In genomic region chr1:33364578-33364945, GRCh38 we compare ENCODE assay signal across 10 cellular contexts. TPM values are rescaled to one million over a fixed set of nuclear protein-coding genes. Genes with fewer than 3 reads are reported as not detected.
DNase-seq lines count a peak whose midpoint lies in the region; ATAC-seq and TF ChIP-seq lines count a peak whose summit lies in the region.
"Had no signal": no experiment of that assay in that cellular context is flagged by ENCODE, and none has a peak within 500 bp of the region (broad histone marks: within the 10 kb centered on the region; RNA-seq: fewer than 3 reads in every experiment).

No MANE protein-coding gene starts in this region.

- CTCF ChIA-PET in CD4-positive, alpha-beta T cell (lab: Charles Lee) = interaction anchor here (2.3 kb wide), 1 partner anchor 69 kb away, joined by 6 read pairs; no protein-coding TSS in a partner anchor

- TF ChIP-seq CTCF in cardiac muscle cell (IDR thresholded peaks at IDR 0.05; ENCODE audit: low read depth, low read length) (no peak), nephron (IDR thresholded peaks at IDR 0.05; ENCODE audit: unreplicated experiment in 3 of 3) (no peak), upper lobe of left lung (IDR thresholded peaks at IDR 0.05) (no peak)
- no peak for TF ChIP-seq CTCF in CD4-positive, alpha-beta T cell (IDR thresholded peaks at IDR 0.05)

- H3K27ac ChIP-seq in cardiac muscle cell = peak overlapping the region; percentile 94
- H3K27ac ChIP-seq in cingulate gyrus (ENCODE audit: low read depth, low read length) = peak overlapping the region; percentile 95
- H3K27ac ChIP-seq in upper lobe of left lung = peak overlapping the region; percentile 45 to 76 (median 64)
- no peak overlapping the region for H3K27ac ChIP-seq in CD4-positive, alpha-beta T cell (ENCODE audit: low read depth, low read length)

- ATAC-seq in left ventricle myocardium superior = no peak
- no peak for ATAC-seq in upper lobe of left lung (ENCODE audit: low FRiP score in 2 of 2)
- ATAC-seq in CD4-positive, alpha-beta T cell (ENCODE audit: poor library complexity) = no peak

- TF ChIP-seq POLR2A in upper lobe of left lung (IDR thresholded peaks at IDR 0.05) = no peak

- POLR2A ChIA-PET in CD4-positive, alpha-beta T cell (lab: Charles Lee) = no interaction called here

- intact Hi-C loops in left ventricle myocardium superior (cut with micrococcal nuclease) = loop anchor here (10.0 kb wide), 1 partner anchor 230 kb away; no protein-coding TSS in a partner anchor
- intact Hi-C loops in CD4-positive, alpha-beta T cell (cut with DNase I, micrococcal nuclease) = loop anchor here in 1 of 2 experiments (10.0 kb wide), 1 partner anchor 250 kb away; no protein-coding TSS in a partner anchor

- H3K4me1 Mint-ChIP-seq in nephron = peaks cover 85% of the 10 kb centered on the region
- peaks cover 6% of the 10 kb centered on the region for H3K4me1 Mint-ChIP-seq in CD4-positive, alpha-beta T cell (ENCODE audit: low read depth)

- H3K4me3 ChIP-seq in cardiac muscle cell = no peak overlapping the region
- H3K4me3 ChIP-seq in upper lobe of left lung = no peak overlapping the region

- H3K9me3 Mint-ChIP-seq in nephron = no peaks in the 10 kb centered on the region
- no peaks in the 10 kb centered on the region for H3K9me3 Mint-ChIP-seq in CD4-positive, alpha-beta T cell

- H3K27me3 ChIP-seq in cardiac muscle cell (no peaks in the 10 kb centered on the region), upper lobe of left lung (no peaks in the 10 kb centered on the region)
- H3K27me3 ChIP-seq in CD4-positive, alpha-beta T cell (ENCODE audit: control insufficient read depth, insufficient read depth, low read length) = peaks cover 4% of the 10 kb centered on the region

- peak in 1 of 2 donors; percentile 38 for DNase-seq in cardiac muscle cell (ENCODE audit: low read depth in 1 of 2, low spot score in 1 of 2)
- DNase-seq in left ventricle myocardium superior = no peak
- no peak for DNase-seq in upper lobe of left lung
- DNase-seq in CD4-positive, alpha-beta T cell = no peak
- no peak for DNase-seq in islet precursor cell
- no peak for DNase-seq in retina

- H3K36me3 ChIP-seq in cardiac muscle cell = no peaks in the 10 kb centered on the region
- H3K36me3 ChIP-seq in upper lobe of left lung = no peaks in the 10 kb centered on the region

- no peak for TF ChIP-seq EP300 in upper lobe of left lung (IDR thresholded peaks at IDR 0.05)

- H3K36me3 Mint-ChIP-seq in nephron (ENCODE audit: low read depth) = peaks cover 10% of the 10 kb centered on the region
- no peaks in the 10 kb centered on the region for H3K36me3 Mint-ChIP-seq in CD4-positive, alpha-beta T cell (ENCODE audit: low read depth)

- peak overlapping the region; percentile 11 to 61 (median 58) for H3K4me3 Mint-ChIP-seq in nephron
- H3K4me3 Mint-ChIP-seq in CD4-positive, alpha-beta T cell = no peak overlapping the region

- H3K27me3 Mint-ChIP-seq in nephron (ENCODE audit: low read depth) = no peaks in the 10 kb centered on the region
- H3K27me3 Mint-ChIP-seq in CD4-positive, alpha-beta T cell = no peaks in the 10 kb centered on the region

- whole genome bisulfite sequencing in upper lobe of left lung, 2 donors = 56 to 66% methylated on average over 2 of the region's 2 CpGs

- peaks cover 65% of the 10 kb centered on the region for H3K4me1 ChIP-seq in cardiac muscle cell (ENCODE audit: low read depth)
- H3K4me1 ChIP-seq in upper lobe of left lung = peaks cover 24 to 47% (median 42%) of the 10 kb centered on the region in 4 donors

- H3K9me3 ChIP-seq in cardiac muscle cell (ENCODE audit: low read depth) (no peaks in the 10 kb centered on the region), upper lobe of left lung (no peaks in the 10 kb centered on the region)
- no peaks in the 10 kb centered on the region for H3K9me3 ChIP-seq in CD4-positive, alpha-beta T cell (ENCODE audit: control insufficient read depth, low read length)
- H3K9me3 ChIP-seq: SK-N-SH had no signal

- peak overlapping the region; percentile 93 to 98 (median 96) for H3K27ac Mint-ChIP-seq in nephron
- no peak overlapping the region for H3K27ac Mint-ChIP-seq in CD4-positive, alpha-beta T cell

RNA-seq across cellular contexts. Expression of gene A3GALT2, which starts 43.7 kb away (rescaled TPM):
- total RNA-seq in cardiac muscle cell (not detected in 2 replicates), left ventricle myocardium superior (not detected), upper lobe of left lung (under 1 TPM in 2 of 6 donors, not detected in 4; 0.79 to 0.91 TPM)
- polyA plus RNA-seq in cardiac muscle cell = 0.57 TPM in 1 of 2 replicates, not detected in the other
- total RNA-seq in CD4-positive, alpha-beta T cell = not detected
- total RNA-seq: activated CD8-positive, alpha-beta memory T cell treated with anti-CD3 and anti-CD28 coated beads for 36 hours had no signal
